In the genomic region with DNA sequence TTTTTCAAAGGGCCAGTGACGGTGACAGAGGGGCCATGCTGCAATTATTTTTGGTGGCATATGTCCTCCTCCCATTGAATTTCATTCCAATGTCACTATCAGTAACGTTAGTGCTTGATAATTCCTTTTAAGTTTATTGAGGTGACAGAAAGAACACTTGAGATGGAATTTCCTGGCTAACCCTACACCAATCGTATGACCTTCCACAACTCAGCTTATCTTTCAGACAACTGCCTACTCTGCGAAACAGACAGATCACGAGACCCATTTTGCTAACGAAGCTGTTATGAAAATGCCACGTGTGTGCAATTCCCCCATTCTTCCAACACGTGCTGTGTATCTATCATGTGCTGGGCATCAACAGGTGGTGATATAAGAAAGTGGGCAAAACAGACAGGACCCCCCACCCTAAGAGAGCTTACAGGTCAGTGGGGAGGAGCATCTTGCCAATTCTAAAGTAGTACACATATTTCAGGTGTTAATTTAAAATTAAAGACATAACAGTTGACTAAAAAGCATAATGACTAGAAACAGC, we compare ENCODE assay signal across 14 cellular contexts.
"Had no signal": no experiment of that assay in that cellular context is flagged by ENCODE, and none has a peak within 500 bp of the region (broad histone marks: within the 10 kb centered on the region; RNA-seq: fewer than 3 reads in every experiment).

No MANE protein-coding gene starts in this region.

- H3K27me3 ChIP-seq: cardiac muscle cell, dorsolateral prefrontal cortex, SJSA1, testis, upper lobe of left lung had no signal

- H3K9me3 ChIP-seq: SJSA1, testis, upper lobe of left lung had no signal

- H3K4me3 ChIP-seq: cardiac muscle cell, dorsolateral prefrontal cortex, SJSA1, testis, upper lobe of left lung had no signal

- H3K4me1 ChIP-seq: testis, upper lobe of left lung had no signal

- H3K27me3 Mint-ChIP-seq: activated CD4-positive, alpha-beta T cell treated with anti-CD3 and anti-CD28 coated beads, Interleukin-2, amount 10 ng/mL, durations not matched to agents 7 days and 5 days; naive B cell had no signal

- H3K36me3 Mint-ChIP-seq: WTC11 had no signal

- H3K9me3 Mint-ChIP-seq: activated CD4-positive, alpha-beta T cell treated with anti-CD3 and anti-CD28 coated beads, Interleukin-2, amount 10 ng/mL, durations not matched to agents 7 days and 5 days; endodermal cell; naive B cell; WTC11 had no signal

- H3K4me1 Mint-ChIP-seq: endodermal cell had no signal

- DNase-seq: activated CD4-positive, alpha-beta T cell treated with anti-CD3 and anti-CD28 coated beads, Interleukin-2, amount 10 ng/mL, durations not matched to agents 7 days and 5 days; dorsolateral prefrontal cortex; endodermal cell; head of caudate nucleus; left colon; midbrain; naive B cell; stimulated activated CD4-positive, alpha-beta T cell treated with anti-CD3 and anti-CD28 coated beads, Interleukin-2, amount 100 ng/mL, for 48 hours; stimulated activated naive CD4-positive, alpha-beta T cell treated with Interleukin-2 at 50 U/mL for 16 hours; testis had no signal

- H3K27ac ChIP-seq: cardiac muscle cell, dorsolateral prefrontal cortex, SJSA1, testis, upper lobe of left lung had no signal

- H3K4me3 Mint-ChIP-seq: activated CD4-positive, alpha-beta T cell treated with anti-CD3 and anti-CD28 coated beads, Interleukin-2, amount 10 ng/mL, durations not matched to agents 7 days and 5 days; endodermal cell; WTC11 had no signal

- H3K27ac Mint-ChIP-seq: endodermal cell, WTC11 had no signal

- ATAC-seq: left colon, WTC11 had no signal
